8 cellular contexts compared by ENCODE assay signal in genomic region chr3:197394464-197395321, GRCh38.
DNase-seq lines count a peak whose midpoint lies in the region; ATAC-seq lines count a peak whose summit lies in the region.

No MANE protein-coding gene starts in this region.

- no peaks in the 10 kb centered on the region for H3K36me3 Mint-ChIP-seq in activated T-helper 2 cell treated with anti-CD3 and anti-CD28 coated beads, Interferon-gamma antibody, Interleukin-2, Interleukin-4, amounts not matched to agents 10 μg/mL and 5 μg/mL and 100 μg/mL, durations not matched to agents 14 hours and 24 hours and 36 hours (ENCODE audit: low read depth)

- H3K4me1 Mint-ChIP-seq in activated T-helper 2 cell treated with anti-CD3 and anti-CD28 coated beads, Interferon-gamma antibody, Interleukin-2, Interleukin-4, amounts not matched to agents 10 μg/mL and 5 μg/mL and 100 μg/mL, durations not matched to agents 14 hours and 24 hours and 36 hours (ENCODE audit: low read depth) = peaks cover 19% of the 10 kb centered on the region

- intact Hi-C loops in activated T-helper 2 cell treated with anti-CD3 and anti-CD28 coated beads, Interferon-gamma antibody, Interleukin-2, Interleukin-4, amounts not matched to agents 10 μg/mL and 5 μg/mL and 100 μg/mL, durations not matched to agents 14 hours and 24 hours and 36 hours (cut with micrococcal nuclease) = loop anchor here (10.0 kb wide), 1 partner anchor 90 kb away; no protein-coding TSS in a partner anchor

- DNase-seq in activated T-helper 2 cell treated with anti-CD3 and anti-CD28 coated beads, Interferon-gamma antibody, Interleukin-2, Interleukin-4, amounts not matched to agents 10 μg/mL and 5 μg/mL and 100 μg/mL, durations not matched to agents 14 hours and 24 hours and 36 hours (ENCODE audit: low spot score) = peak; percentile 48
- DNase-seq in hepatic stellate cell (ENCODE audit: low spot score) (peak; percentile 32), NCI-H1930 (lab: John Stamatoyannopoulos, UW) (no peak), DMS114 treated with DMSO at 0.1 percent for 48 hours (lab: John Stamatoyannopoulos, UW; ENCODE audit: unreplicated experiment) (no peak), DMS79 treated with DMSO at 0.1 percent for 48 hours (lab: John Stamatoyannopoulos, UW) (no peak)
- DNase-seq in stimulated activated CD8-positive, alpha-beta memory T cell treated with anti-CD3 and anti-CD28 coated beads, Interleukin-12 subunit alpha, Interleukin-12 subunit beta, amount 100 ng/mL, for 24 hours (ENCODE audit: extremely low read depth) = peak; percentile 20

- ATAC-seq in GM18868 (IDR thresholded peaks at IDR 0.05; ENCODE audit: unreplicated experiment) = peak; percentile 96
- ATAC-seq in HG03439 (IDR thresholded peaks at IDR 0.05; ENCODE audit: unreplicated experiment) = peak; percentile 88

- H3K27me3 Mint-ChIP-seq in activated T-helper 2 cell treated with anti-CD3 and anti-CD28 coated beads, Interferon-gamma antibody, Interleukin-2, Interleukin-4, amounts not matched to agents 10 μg/mL and 5 μg/mL and 100 μg/mL, durations not matched to agents 14 hours and 24 hours and 36 hours (ENCODE audit: low read depth) = no peaks in the 10 kb centered on the region

- peak overlapping the region; percentile 77 for H3K27ac Mint-ChIP-seq in activated T-helper 2 cell treated with anti-CD3 and anti-CD28 coated beads, Interferon-gamma antibody, Interleukin-2, Interleukin-4, amounts not matched to agents 10 μg/mL and 5 μg/mL and 100 μg/mL, durations not matched to agents 14 hours and 24 hours and 36 hours

- H3K4me3 Mint-ChIP-seq in activated T-helper 2 cell treated with anti-CD3 and anti-CD28 coated beads, Interferon-gamma antibody, Interleukin-2, Interleukin-4, amounts not matched to agents 10 μg/mL and 5 μg/mL and 100 μg/mL, durations not matched to agents 14 hours and 24 hours and 36 hours (ENCODE audit: low read depth) = no peak overlapping the region

- H3K9me3 Mint-ChIP-seq in activated T-helper 2 cell treated with anti-CD3 and anti-CD28 coated beads, Interferon-gamma antibody, Interleukin-2, Interleukin-4, amounts not matched to agents 10 μg/mL and 5 μg/mL and 100 μg/mL, durations not matched to agents 14 hours and 24 hours and 36 hours = no peaks in the 10 kb centered on the region

Comparison
In these comparisons a context has a peak if more than half of its experiments do, and no peak if none do; other contexts are left out.
1. DNase-seq: peak in activated T-helper 2 cell treated with anti-CD3 and anti-CD28 coated beads, Interferon-gamma antibody, Interleukin-2, Interleukin-4, amounts not matched to agents 10 μg/mL and 5 μg/mL and 100 μg/mL, durations not matched to agents 14 hours and 24 hours and 36 hours (single experiment), hepatic stellate cell (single experiment) and stimulated activated CD8-positive, alpha-beta memory T cell treated with anti-CD3 and anti-CD28 coated beads, Interleukin-12 subunit alpha, Interleukin-12 subunit beta, amount 100 ng/mL, for 24 hours (single experiment); none in NCI-H1930 (0 of 2), DMS114 treated with DMSO at 0.1 percent for 48 hours (single experiment) and DMS79 treated with DMSO at 0.1 percent for 48 hours (single experiment).